ENCODE assay signal across 28 cellular contexts in genomic region chrX:123525131-123525725, GRCh38.
DNase-seq lines count a peak whose midpoint lies in the region; ATAC-seq, FAIRE-seq and TF ChIP-seq lines count a peak whose summit lies in the region.
"Had no signal": no experiment of that assay in that cellular context is flagged by ENCODE, and none has a peak within 500 bp of the region (broad histone marks: within the 10 kb centered on the region; RNA-seq: fewer than 3 reads in every experiment).

No MANE protein-coding gene starts in this region.

- H3K4me1 ChIP-seq in astrocyte (ENCODE audit: insufficient read depth, low read length) (no peaks in the 10 kb centered on the region), neuronal stem cell (ENCODE audit: control insufficient read depth in 2 of 2, insufficient read depth in 1 of 2, low read depth in 1 of 2, low read length in 2 of 2) (no peaks in the 10 kb centered on the region)
- H3K4me1 ChIP-seq: left ventricle myocardium inferior had no signal

- no peak overlapping the region for H3K4me2 ChIP-seq in astrocyte (ENCODE audit: low read length)
- H3K4me2 ChIP-seq in neuronal stem cell (ENCODE audit: insufficient read depth, low read length, poor library complexity, severe bottlenecking) = peak overlapping the region; percentile 2
- H3K4me2 ChIP-seq: hepatocyte had no signal

- H3K18ac ChIP-seq in neuronal stem cell (ENCODE audit: low read length) = no peak overlapping the region

- no peaks in the 10 kb centered on the region for H3K79me1 ChIP-seq in neuronal stem cell (ENCODE audit: low read depth, low read length)

- no peak overlapping the region for H3K27ac Mint-ChIP-seq in activated CD4-positive, alpha-beta T cell treated with anti-CD3 and anti-CD28 coated beads for 36 hours
- H3K27ac Mint-ChIP-seq in activated CD4-positive, alpha-beta T cell treated with anti-CD3 and anti-CD28 coated beads, Interleukin-2, amount 10 ng/mL, durations not matched to agents 24 days and 14 days = no peak overlapping the region
- H3K27ac Mint-ChIP-seq in astrocyte (ENCODE audit: unreplicated experiment) = no peak overlapping the region
- no peak overlapping the region for H3K27ac Mint-ChIP-seq in activated naive CD4-positive, alpha-beta T cell treated with anti-CD3 and anti-CD28 coated beads, Interleukin-2, amount 10 ng/mL, durations not matched to agents 7 days and 5 days
- H3K27ac Mint-ChIP-seq: activated B cell treated with CpG ODN at 0.5 μM for 24 hours; activated T-cell treated with anti-CD3 and anti-CD28 coated beads, Interleukin-2, amount 50 U/mL, for 24 hours; type B pancreatic cell had no signal

- no peak overlapping the region for H3K27ac ChIP-seq in astrocyte (ENCODE audit: low read depth, low read length)
- H3K27ac ChIP-seq in neuronal stem cell (replicated peaks; ENCODE audit: low read length) = no peak overlapping the region
- H3K27ac ChIP-seq: epithelial cell of prostate, hepatocyte, left ventricle myocardium inferior, SK-N-MC had no signal

- no peak overlapping the region for H4K8ac ChIP-seq in neuronal stem cell (ENCODE audit: low read depth, low read length)

- no peak overlapping the region for H3K4me3 Mint-ChIP-seq in activated CD4-positive, alpha-beta T cell treated with anti-CD3 and anti-CD28 coated beads for 36 hours
- no peak overlapping the region for H3K4me3 Mint-ChIP-seq in activated CD4-positive, alpha-beta T cell treated with anti-CD3 and anti-CD28 coated beads, Interleukin-2, amount 10 ng/mL, durations not matched to agents 24 days and 14 days
- H3K4me3 Mint-ChIP-seq in astrocyte (ENCODE audit: unreplicated experiment) = no peak overlapping the region
- no peak overlapping the region for H3K4me3 Mint-ChIP-seq in activated naive CD4-positive, alpha-beta T cell treated with anti-CD3 and anti-CD28 coated beads, Interleukin-2, amount 10 ng/mL, durations not matched to agents 7 days and 5 days
- H3K4me3 Mint-ChIP-seq: activated B cell treated with CpG ODN at 0.5 μM for 24 hours; activated T-cell treated with anti-CD3 and anti-CD28 coated beads, Interleukin-2, amount 50 U/mL, for 24 hours; type B pancreatic cell had no signal

- no peaks in the 10 kb centered on the region for H4K20me1 ChIP-seq in astrocyte (ENCODE audit: insufficient read depth, low read length)

- no peaks in the 10 kb centered on the region for H3K4me1 Mint-ChIP-seq in activated CD4-positive, alpha-beta T cell treated with anti-CD3 and anti-CD28 coated beads for 36 hours
- H3K4me1 Mint-ChIP-seq in activated CD4-positive, alpha-beta T cell treated with anti-CD3 and anti-CD28 coated beads, Interleukin-2, amount 10 ng/mL, durations not matched to agents 24 days and 14 days = no peaks in the 10 kb centered on the region
- no peaks in the 10 kb centered on the region for H3K4me1 Mint-ChIP-seq in astrocyte (ENCODE audit: low read depth, unreplicated experiment)
- no peaks in the 10 kb centered on the region for H3K4me1 Mint-ChIP-seq in activated naive CD4-positive, alpha-beta T cell treated with anti-CD3 and anti-CD28 coated beads, Interleukin-2, amount 10 ng/mL, durations not matched to agents 7 days and 5 days
- H3K4me1 Mint-ChIP-seq: activated B cell treated with CpG ODN at 0.5 μM for 24 hours had no signal

- POLR2A ChIA-PET in activated CD4-positive, alpha-beta T cell treated with anti-CD3 and anti-CD28 coated beads for 36 hours (lab: Charles Lee) = no interaction called here

- WGBS in neuronal stem cell (ENCODE audit: extremely low coverage in 2 of 2, insufficient read length in 2 of 2, insufficient replicate concordance in 1 of 2), 2 donors = no CpG with 5 or more reads among the region's 2 CpGs

- H3K9me3 Mint-ChIP-seq in activated CD4-positive, alpha-beta T cell treated with anti-CD3 and anti-CD28 coated beads for 36 hours (ENCODE audit: low read depth) = peaks cover 2% of the 10 kb centered on the region
- H3K9me3 Mint-ChIP-seq in activated CD4-positive, alpha-beta T cell treated with anti-CD3 and anti-CD28 coated beads, Interleukin-2, amount 10 ng/mL, durations not matched to agents 24 days and 14 days = no peaks in the 10 kb centered on the region
- H3K9me3 Mint-ChIP-seq in astrocyte (ENCODE audit: unreplicated experiment) = no peaks in the 10 kb centered on the region
- no peaks in the 10 kb centered on the region for H3K9me3 Mint-ChIP-seq in activated naive CD4-positive, alpha-beta T cell treated with anti-CD3 and anti-CD28 coated beads, Interleukin-2, amount 10 ng/mL, durations not matched to agents 7 days and 5 days

- no peak overlapping the region for H3K14ac ChIP-seq in neuronal stem cell (ENCODE audit: low read length)

- peak; percentile 30 for ATAC-seq in activated CD4-positive, alpha-beta T cell treated with anti-CD3 and anti-CD28 coated beads for 36 hours
- peak; percentile 72 for ATAC-seq in HG03442 (IDR thresholded peaks at IDR 0.05; ENCODE audit: unreplicated experiment)
- ATAC-seq: mucosa of descending colon had no signal

- no peak overlapping the region for H2BK12ac ChIP-seq in neuronal stem cell (ENCODE audit: low read length)

- no peak for TF ChIP-seq CTCF in astrocyte (IDR thresholded peaks at IDR 0.05; ENCODE audit: insufficient read depth, low read depth, low read length)

- H2AFZ ChIP-seq in astrocyte (ENCODE audit: low read depth, low read length) = no peak overlapping the region
- H2AFZ ChIP-seq in neuronal stem cell (ENCODE audit: low read length) = no peak overlapping the region
- H2AFZ ChIP-seq: hepatocyte had no signal

- H3K4ac ChIP-seq in neuronal stem cell (ENCODE audit: low read length) = no peak overlapping the region

- H3K23ac ChIP-seq in neuronal stem cell (ENCODE audit: low read depth, low read length, poor library complexity) = no peak overlapping the region

- H3K27me3 Mint-ChIP-seq in activated CD4-positive, alpha-beta T cell treated with anti-CD3 and anti-CD28 coated beads for 36 hours = peaks cover 5% of the 10 kb centered on the region
- no peaks in the 10 kb centered on the region for H3K27me3 Mint-ChIP-seq in activated CD4-positive, alpha-beta T cell treated with anti-CD3 and anti-CD28 coated beads, Interleukin-2, amount 10 ng/mL, durations not matched to agents 24 days and 14 days
- H3K27me3 Mint-ChIP-seq in astrocyte (ENCODE audit: low read depth, unreplicated experiment) = no peaks in the 10 kb centered on the region
- H3K27me3 Mint-ChIP-seq in activated naive CD4-positive, alpha-beta T cell treated with anti-CD3 and anti-CD28 coated beads, Interleukin-2, amount 10 ng/mL, durations not matched to agents 7 days and 5 days = no peaks in the 10 kb centered on the region
- H3K27me3 Mint-ChIP-seq: activated B cell treated with CpG ODN at 0.5 μM for 24 hours, type B pancreatic cell had no signal

- H3K27me3 ChIP-seq in astrocyte (ENCODE audit: insufficient read depth, low read length) = no peaks in the 10 kb centered on the region
- H3K27me3 ChIP-seq in neuronal stem cell (ENCODE audit: control insufficient read depth in 3 of 3, insufficient read depth in 3 of 3, low read depth in 1 of 3, low read length in 3 of 3) = no peaks in the 10 kb centered on the region
- H3K27me3 ChIP-seq: hepatocyte had no signal

- DNase-seq in activated CD4-positive, alpha-beta T cell treated with anti-CD3 and anti-CD28 coated beads for 36 hours = peak; percentile 10
- DNase-seq in activated CD4-positive, alpha-beta T cell treated with anti-CD3 and anti-CD28 coated beads, Interleukin-2, amount 10 ng/mL, durations not matched to agents 24 days and 14 days = no peak
- DNase-seq in astrocyte (ENCODE audit: low read depth) (peak; percentile 62), neuronal stem cell (ENCODE audit: low spot score) (no peak), NCI-H1105 treated with DMSO at 0.1 percent for 48 hours (lab: John Stamatoyannopoulos, UW) (no peak)
- DNase-seq in activated naive CD4-positive, alpha-beta T cell treated with anti-CD3 and anti-CD28 coated beads, Interleukin-2, amount 10 ng/mL, durations not matched to agents 7 days and 5 days = no peak
- DNase-seq in activated T-cell treated with anti-CD3 and anti-CD28 coated beads, Interleukin-2, amount 50 U/mL, for 48 hours = no peak
- DNase-seq: activated B cell treated with CpG ODN at 0.5 μM for 24 hours; activated naive CD4-positive, alpha-beta T cell treated with anti-CD3 and anti-CD28 coated beads, Interleukin-2, amount 50 U/mL, for 16 hours; activated T-cell treated with anti-CD3 and anti-CD28 coated beads, Interleukin-2, amount 50 U/mL, for 24 hours; anterior cingulate cortex; COR-L47; DMS79 treated with DMSO at 0.1 percent for 48 hours; Kasumi-1; left ventricle myocardium inferior; mucosa of descending colon; NCI-H2107; NCI-H510A; posterior cingulate gyrus; RPMI8226; stimulated activated CD8-positive, alpha-beta memory T cell treated with anti-CD3 and anti-CD28 coated beads, Interleukin-4, amount 100 ng/mL, for 48 hours had no signal

- CTCF ChIA-PET in activated CD4-positive, alpha-beta T cell treated with anti-CD3 and anti-CD28 coated beads for 36 hours (lab: Charles Lee) = no interaction called here
- CTCF ChIA-PET in activated naive CD4-positive, alpha-beta T cell treated with anti-CD3 and anti-CD28 coated beads, Interleukin-2, amount 10 ng/mL, durations not matched to agents 7 days and 5 days (lab: Charles Lee) = no interaction called here

- H3K36me3 Mint-ChIP-seq in activated CD4-positive, alpha-beta T cell treated with anti-CD3 and anti-CD28 coated beads for 36 hours (ENCODE audit: low read depth) = no peaks in the 10 kb centered on the region
- H3K36me3 Mint-ChIP-seq in activated CD4-positive, alpha-beta T cell treated with anti-CD3 and anti-CD28 coated beads, Interleukin-2, amount 10 ng/mL, durations not matched to agents 24 days and 14 days (ENCODE audit: low read depth) = no peaks in the 10 kb centered on the region
- H3K36me3 Mint-ChIP-seq in astrocyte (ENCODE audit: low read depth, unreplicated experiment) = no peaks in the 10 kb centered on the region
- no peaks in the 10 kb centered on the region for H3K36me3 Mint-ChIP-seq in activated naive CD4-positive, alpha-beta T cell treated with anti-CD3 and anti-CD28 coated beads, Interleukin-2, amount 10 ng/mL, durations not matched to agents 7 days and 5 days
- H3K36me3 Mint-ChIP-seq: type B pancreatic cell had no signal

- intact Hi-C loops in activated CD4-positive, alpha-beta T cell treated with anti-CD3 and anti-CD28 coated beads for 36 hours (cut with DNase I, micrococcal nuclease) = no loop called here
- intact Hi-C loops in activated CD4-positive, alpha-beta T cell treated with anti-CD3 and anti-CD28 coated beads, Interleukin-2, amount 10 ng/mL, durations not matched to agents 24 days and 14 days (cut with micrococcal nuclease) = no loop called here

- no peaks in the 10 kb centered on the region for H3K9me3 ChIP-seq in astrocyte (ENCODE audit: insufficient read depth, low read depth, low read length)
- H3K9me3 ChIP-seq in neuronal stem cell (replicated peaks in 1 of 2; ENCODE audit: control insufficient read depth in 2 of 2, insufficient read depth in 1 of 2, low read depth in 1 of 2, low read length in 2 of 2) = no peaks in the 10 kb centered on the region
- H3K9me3 ChIP-seq: HAP-1, left ventricle myocardium inferior, mucosa of descending colon had no signal

- no peak overlapping the region for H2AK5ac ChIP-seq in neuronal stem cell (ENCODE audit: low read depth, low read length)

- H2BK15ac ChIP-seq in neuronal stem cell (ENCODE audit: low read length) = no peak overlapping the region

- no peak overlapping the region for H2BK5ac ChIP-seq in neuronal stem cell (ENCODE audit: low read length)

- no peak overlapping the region for H4K91ac ChIP-seq in neuronal stem cell (ENCODE audit: low read depth, low read length, poor library complexity)

- H3K79me2 ChIP-seq in astrocyte (ENCODE audit: insufficient read depth, low read length) = no peaks in the 10 kb centered on the region
- H3K79me2 ChIP-seq: hepatocyte had no signal

- H3K9ac ChIP-seq in astrocyte (ENCODE audit: low read length) (no peak overlapping the region), neuronal stem cell (ENCODE audit: low read depth, low read length, poor library complexity) (no peak overlapping the region)

- no peak for FAIRE-seq in astrocyte (lab: Jason Lieb, UNC)
- FAIRE-seq: A204.1 had no signal

- H3K36me3 ChIP-seq in astrocyte (ENCODE audit: insufficient read depth, low read length) (no peaks in the 10 kb centered on the region), neuronal stem cell (replicated peaks in 1 of 2; ENCODE audit: control insufficient read depth in 2 of 2, insufficient read depth in 2 of 2, low read length in 2 of 2) (no peaks in the 10 kb centered on the region)
- H3K36me3 ChIP-seq: HAP-1, left ventricle myocardium inferior had no signal

- no peak overlapping the region for H2BK120ac ChIP-seq in neuronal stem cell (ENCODE audit: low read depth, low read length)

- H3K4me3 ChIP-seq in astrocyte (ENCODE audit: insufficient read depth, low read depth, low read length) (no peak overlapping the region), neuronal stem cell (ENCODE audit: low read length in 2 of 2) (no peak overlapping the region)
- H3K4me3 ChIP-seq: HAP-1, hepatocyte, left ventricle myocardium inferior, mucosa of descending colon, SK-N-MC had no signal

Comparison
In these comparisons a context has a peak if more than half of its experiments do, and no peak if none do; other contexts are left out.
1. DNase-seq: peak in activated CD4-positive, alpha-beta T cell treated with anti-CD3 and anti-CD28 coated beads for 36 hours (single experiment) and astrocyte (single experiment); none in activated CD4-positive, alpha-beta T cell treated with anti-CD3 and anti-CD28 coated beads, Interleukin-2, amount 10 ng/mL, durations not matched to agents 24 days and 14 days (single experiment), neuronal stem cell (single experiment), activated naive CD4-positive, alpha-beta T cell treated with anti-CD3 and anti-CD28 coated beads, Interleukin-2, amount 10 ng/mL, durations not matched to agents 7 days and 5 days (single experiment), activated T-cell treated with anti-CD3 and anti-CD28 coated beads, Interleukin-2, amount 50 U/mL, for 48 hours (0 of 2) and NCI-H1105 treated with DMSO at 0.1 percent for 48 hours (single experiment).